Comparison of ENCODE assay signal across 8 cellular contexts in genomic region chr1:206507395-206508129, GRCh38. TPM values are rescaled to one million over a fixed set of nuclear protein-coding genes. Genes with fewer than 3 reads are reported as not detected.
DNase-seq lines count a peak whose midpoint lies in the region; ATAC-seq and TF ChIP-seq lines count a peak whose summit lies in the region.

Gene RASSF5, plus strand, starts transcription at chr1:206507531. Its CDS starts 72 bp downstream, at chr1:206507603.

- H3K9me3 ChIP-seq in parathyroid adenoma (ENCODE audit: control insufficient read depth, low read length), result no peaks in the 10 kb centered on the region

- no peak within 1 kb of the TSS for H3K9ac ChIP-seq in parathyroid adenoma

- H3K27me3 ChIP-seq in parathyroid adenoma (ENCODE audit: control insufficient read depth, insufficient read depth, low read length), result no peaks in the 10 kb centered on the region

- H3K4me3 ChIP-seq in parathyroid adenoma (ENCODE audit: low read depth, low read length), result peak within 1 kb of the TSS; percentile 56

- DNase-seq in SIG-M5 treated with dmso at 0.1 percent for 504 hours (lab: John Stamatoyannopoulos, UW; ENCODE audit: unreplicated experiment) (peak; percentile 76), SIG-M5 (lab: John Stamatoyannopoulos, UW) (no peak), SK-MEL-5 (ENCODE audit: low read depth, low spot score) (peak; percentile 34), head of caudate nucleus (peak; percentile 28 to 84 (median 69)), type B pancreatic cell (ENCODE audit: extremely low spot score, unreplicated experiment) (no peak)
- DNase-seq in activated naive CD4-positive, alpha-beta T cell treated with Interleukin-2 at 50 U/mL for 16 hours, result peak; percentile 84

- H3K9me3 Mint-ChIP-seq in type B pancreatic cell, result no peaks in the 10 kb centered on the region

- H2AFZ ChIP-seq in parathyroid adenoma, result peak within 1 kb of the TSS; percentile 86

- peak; percentile 69 for ATAC-seq in HG03354 (IDR thresholded peaks at IDR 0.05; ENCODE audit: poor library complexity, severe bottlenecking, unreplicated experiment)

- no peak within 1 kb of the TSS for H3K27ac ChIP-seq in parathyroid adenoma

- H3K36me3 Mint-ChIP-seq in type B pancreatic cell, result no peaks in the 10 kb centered on the region

- H3K27me3 Mint-ChIP-seq in type B pancreatic cell, result peaks cover 91% of the 10 kb centered on the region

- H3K4me1 ChIP-seq in parathyroid adenoma, result peaks cover 2% of the 10 kb centered on the region

- H3K4me1 Mint-ChIP-seq in type B pancreatic cell (ENCODE audit: unreplicated experiment), result peaks cover 29% of the 10 kb centered on the region

- peak within 1 kb of the TSS; percentile 84 for H3K4me3 Mint-ChIP-seq in type B pancreatic cell

- H3K36me3 ChIP-seq in parathyroid adenoma (ENCODE audit: control insufficient read depth, insufficient read depth, low read length), result no peaks in the 10 kb centered on the region

- TF ChIP-seq CTCF in parathyroid adenoma (IDR thresholded peaks at IDR 0.05) (no peak), type B pancreatic cell (conservative IDR thresholded peaks at IDR 0.05) (no peak)

- H3K79me2 ChIP-seq in parathyroid adenoma, result no peaks in the 10 kb centered on the region

- in situ Hi-C loops in SK-MEL-5 (cut with HindIII; ENCODE audit: low pct_unique_long_range_greater_than_20kb, low sequenced_read_pairs), result no loop called here

- intact Hi-C loops in head of caudate nucleus (cut with DNase I), result no loop called here

- H3K4me2 ChIP-seq in parathyroid adenoma (ENCODE audit: low read length), result peak within 1 kb of the TSS; percentile 76

- H3K27ac Mint-ChIP-seq in type B pancreatic cell, result no peak within 1 kb of the TSS

RNA-seq across cellular contexts. Expression of gene RASSF5, which starts in this region (rescaled TPM):
- total RNA-seq in SK-MEL-5 (2014; rRNA removed; shearing (Covaris generic)), result 0.56 and 0.58 TPM in 2 replicates
- 1.6 and 4.1 TPM in 2 replicates for polyA plus RNA-seq in SK-MEL-5 (2015; cell fraction: cytosol; rRNA removed)
- 1.0 and 1.3 TPM in 2 replicates for polyA plus RNA-seq in SK-MEL-5 (2015; cell fraction: nucleus; rRNA removed)
- total RNA-seq in type B pancreatic cell (ENCODE audit: low replicate concordance), result 3.8 and 5.9 TPM in 2 replicates

Comparison
In these comparisons a context has a peak if more than half of its experiments do, and no peak if none do; other contexts are left out.
1. DNase-seq: peak in SIG-M5 treated with dmso at 0.1 percent for 504 hours (single experiment), SK-MEL-5 (single experiment), activated naive CD4-positive, alpha-beta T cell treated with Interleukin-2 at 50 U/mL for 16 hours (single experiment) and head of caudate nucleus (42 of 42); none in SIG-M5 (single experiment) and type B pancreatic cell (single experiment).